16 cellular contexts compared by ENCODE assay signal in genomic region chr5:135545115-135545514, GRCh38. TPM values are rescaled to one million over a fixed set of nuclear protein-coding genes. Genes with fewer than 3 reads are reported as not detected.
A peak's percentile ranks its signal among the peaks of the same experiment; 100 is the strongest.
DNase-seq lines count a peak whose midpoint lies in the region; ATAC-seq, FAIRE-seq and TF ChIP-seq lines count a peak whose summit lies in the region.
"Had no signal": no experiment of that assay in that cellular context is flagged by ENCODE, and none has a peak within 500 bp of the region (broad histone marks: within the 10 kb centered on the region; RNA-seq: fewer than 3 reads in every experiment).

No MANE protein-coding gene starts in this region.

- intact Hi-C loops in sciatic nerve (cut with DNase I) = no loop called here

- no peak overlapping the region for H3K4me3 ChIP-seq in CD4-positive, CD25-positive, alpha-beta regulatory T cell (ENCODE audit: low read depth, low read length)
- H3K4me3 ChIP-seq in ectodermal cell (ENCODE audit: insufficient read depth, low read depth, low read length) = no peak overlapping the region

- no peaks in the 10 kb centered on the region for H3K36me3 Mint-ChIP-seq in CD4-positive, CD25-positive, alpha-beta regulatory T cell
- no peaks in the 10 kb centered on the region for H3K36me3 Mint-ChIP-seq in naive thymus-derived CD8-positive, alpha-beta T cell

- WGBS in ectodermal cell, 2 experiments = 2% methylated on average over 16 of the region's 16 CpGs

- H3K27ac ChIP-seq in CD4-positive, CD25-positive, alpha-beta regulatory T cell (ENCODE audit: insufficient read depth, low read length, poor library complexity, severe bottlenecking) = no peak overlapping the region
- H3K27ac ChIP-seq in ectodermal cell (ENCODE audit: insufficient read depth, low read depth, low read length, poor library complexity, severe bottlenecking) = peak overlapping the region; percentile 62
- H3K27ac ChIP-seq: ascending aorta, ovary, transverse colon had no signal

- DNase-seq in CD4-positive, CD25-positive, alpha-beta regulatory T cell = no peak
- DNase-seq in D721Med (ENCODE audit: insufficient read length, low spot score) = peak; percentile 63
- DNase-seq in naive thymus-derived CD8-positive, alpha-beta T cell = no peak
- no peak for DNase-seq in sciatic nerve (ENCODE audit: low spot score)
- DNase-seq: activated CD4-positive, alpha-beta T cell treated with anti-CD3 and anti-CD28 coated beads, Interleukin-2, amount 50 U/mL, for 48 hours; activated effector memory CD4-positive, alpha-beta T cell treated with anti-CD3 and anti-CD28 coated beads, Interleukin-2, amount 50 U/mL, for 16 hours; mesenchymal stem cell; NCI-H2107; ovary; transverse colon had no signal

- no peak for FAIRE-seq in D721Med (lab: Jason Lieb, UNC)
- FAIRE-seq: RCC 7860 had no signal

- H3K9me3 Mint-ChIP-seq in CD4-positive, CD25-positive, alpha-beta regulatory T cell = peaks cover 0 to 3% (median 0%) of the 10 kb centered on the region in 7 donors
- no peaks in the 10 kb centered on the region for H3K9me3 Mint-ChIP-seq in naive thymus-derived CD8-positive, alpha-beta T cell

- peaks cover 81% of the 10 kb centered on the region for H3K27me3 Mint-ChIP-seq in CD4-positive, CD25-positive, alpha-beta regulatory T cell
- H3K27me3 Mint-ChIP-seq in naive thymus-derived CD8-positive, alpha-beta T cell = peaks cover 40 to 99% (median 74%) of the 10 kb centered on the region in 5 donors

- POLR2A ChIA-PET in naive thymus-derived CD8-positive, alpha-beta T cell (lab: Charles Lee) = no interaction called here

- peak overlapping the region in 3 of 4 donors; percentile 8 to 85 (median 33) for H3K4me3 Mint-ChIP-seq in CD4-positive, CD25-positive, alpha-beta regulatory T cell
- peak overlapping the region in 8 of 10 donors; percentile 29 to 86 (median 73) for H3K4me3 Mint-ChIP-seq in naive thymus-derived CD8-positive, alpha-beta T cell

- no peaks in the 10 kb centered on the region for H3K36me3 ChIP-seq in CD4-positive, CD25-positive, alpha-beta regulatory T cell (ENCODE audit: control insufficient read depth, insufficient read depth, low read length)
- H3K36me3 ChIP-seq in ectodermal cell (ENCODE audit: control insufficient read depth, insufficient read depth, low read length) = no peaks in the 10 kb centered on the region
- H3K36me3 ChIP-seq: ascending aorta, ovary, transverse colon had no signal

- H3K4me1 Mint-ChIP-seq in CD4-positive, CD25-positive, alpha-beta regulatory T cell = peaks cover 4 to 21% (median 9%) of the 10 kb centered on the region in 4 donors
- H3K4me1 Mint-ChIP-seq in naive thymus-derived CD8-positive, alpha-beta T cell = peaks cover 6 to 19% (median 16%) of the 10 kb centered on the region in 4 donors

- no peak overlapping the region for H3K27ac Mint-ChIP-seq in CD4-positive, CD25-positive, alpha-beta regulatory T cell
- no peak overlapping the region for H3K27ac Mint-ChIP-seq in naive thymus-derived CD8-positive, alpha-beta T cell

- no peaks in the 10 kb centered on the region for H3K9me3 ChIP-seq in CD4-positive, CD25-positive, alpha-beta regulatory T cell (ENCODE audit: control insufficient read depth in 2 of 2, low read length in 2 of 2)
- no peaks in the 10 kb centered on the region for H3K9me3 ChIP-seq in ectodermal cell (ENCODE audit: control insufficient read depth, low read length)
- H3K9me3 ChIP-seq: ascending aorta, ovary, transverse colon had no signal

- H3K27me3 ChIP-seq in CD4-positive, CD25-positive, alpha-beta regulatory T cell (ENCODE audit: control insufficient read depth, insufficient read depth, low read length) = peaks cover 42% of the 10 kb centered on the region
- H3K27me3 ChIP-seq in ectodermal cell (ENCODE audit: control insufficient read depth, insufficient read depth, low read length, poor library complexity, severe bottlenecking) = peaks cover 100% of the 10 kb centered on the region
- H3K27me3 ChIP-seq: ovary had no signal

- peaks cover 15% of the 10 kb centered on the region for H3K4me1 ChIP-seq in CD4-positive, CD25-positive, alpha-beta regulatory T cell (ENCODE audit: control insufficient read depth, insufficient read depth, low read length, poor library complexity, severe bottlenecking)
- H3K4me1 ChIP-seq in ectodermal cell (ENCODE audit: control insufficient read depth, insufficient read depth, low read length) = peaks cover 48% of the 10 kb centered on the region

- no peak for ATAC-seq in CD4-positive, CD25-positive, alpha-beta regulatory T cell (ENCODE audit: low read depth in 2 of 2)
- ATAC-seq in naive thymus-derived CD8-positive, alpha-beta T cell = no peak
- ATAC-seq in HG03439 (IDR thresholded peaks at IDR 0.05; ENCODE audit: unreplicated experiment) = no peak
- no peak for ATAC-seq in sciatic nerve
- ATAC-seq in HG03159 (IDR thresholded peaks at IDR 0.05; ENCODE audit: unreplicated experiment) = no peak
- ATAC-seq in HG03342 (IDR thresholded peaks at IDR 0.05; ENCODE audit: unreplicated experiment) = no peak

- TF ChIP-seq CTCF in D721Med (IDR thresholded peaks at IDR 0.05; ENCODE audit: insufficient read depth, missing control alignments) = no peak

RNA-seq across cellular contexts. Expression of gene NEUROG1, which starts 9.4 kb away (rescaled TPM):
- not detected for total RNA-seq in CD4-positive, CD25-positive, alpha-beta regulatory T cell
- not detected for polyA plus RNA-seq in CD4-positive, CD25-positive, alpha-beta regulatory T cell
- 1.0 TPM for polyA plus RNA-seq in ectodermal cell (2013, experiment 1 of 4)
- 1.3 TPM for polyA plus RNA-seq in ectodermal cell (2013, experiment 2 of 4)
- 2.3 TPM for polyA plus RNA-seq in ectodermal cell (2013, experiment 3 of 4)
- 2.5 TPM for polyA plus RNA-seq in ectodermal cell (2013, experiment 4 of 4)
- not detected for total RNA-seq in naive thymus-derived CD8-positive, alpha-beta T cell
- polyA plus RNA-seq in naive thymus-derived CD8-positive, alpha-beta T cell = not detected
- not detected for total RNA-seq in sciatic nerve
- total RNA-seq: ascending aorta, ovary, transverse colon had no signal

RNA-seq across cellular contexts. Expression of gene CXCL14, which starts 33.7 kb away (rescaled TPM):
- not detected for total RNA-seq in CD4-positive, CD25-positive, alpha-beta regulatory T cell
- not detected for polyA plus RNA-seq in CD4-positive, CD25-positive, alpha-beta regulatory T cell
- polyA plus RNA-seq in ectodermal cell (2013, experiment 1 of 4) = 6.9 TPM
- 6.1 TPM for polyA plus RNA-seq in ectodermal cell (2013, experiment 2 of 4)
- 6.2 TPM for polyA plus RNA-seq in ectodermal cell (2013, experiment 3 of 4)
- polyA plus RNA-seq in ectodermal cell (2013, experiment 4 of 4) = 6.8 TPM
- not detected for total RNA-seq in naive thymus-derived CD8-positive, alpha-beta T cell
- not detected for polyA plus RNA-seq in naive thymus-derived CD8-positive, alpha-beta T cell
- 184 TPM for total RNA-seq in sciatic nerve

Comparison
In these comparisons a context has a peak if more than half of its experiments do, and no peak if none do; other contexts are left out.
1. RNA of gene CXCL14, which starts 33.7 kb away (total RNA-seq): 184 TPM in sciatic nerve (single experiment); not detected in CD4-positive, CD25-positive, alpha-beta regulatory T cell (single experiment) and not detected in naive thymus-derived CD8-positive, alpha-beta T cell; every median in the first group is over 100 times any median in the second.